8 cellular contexts compared by ENCODE assay signal in the genomic region with DNA sequence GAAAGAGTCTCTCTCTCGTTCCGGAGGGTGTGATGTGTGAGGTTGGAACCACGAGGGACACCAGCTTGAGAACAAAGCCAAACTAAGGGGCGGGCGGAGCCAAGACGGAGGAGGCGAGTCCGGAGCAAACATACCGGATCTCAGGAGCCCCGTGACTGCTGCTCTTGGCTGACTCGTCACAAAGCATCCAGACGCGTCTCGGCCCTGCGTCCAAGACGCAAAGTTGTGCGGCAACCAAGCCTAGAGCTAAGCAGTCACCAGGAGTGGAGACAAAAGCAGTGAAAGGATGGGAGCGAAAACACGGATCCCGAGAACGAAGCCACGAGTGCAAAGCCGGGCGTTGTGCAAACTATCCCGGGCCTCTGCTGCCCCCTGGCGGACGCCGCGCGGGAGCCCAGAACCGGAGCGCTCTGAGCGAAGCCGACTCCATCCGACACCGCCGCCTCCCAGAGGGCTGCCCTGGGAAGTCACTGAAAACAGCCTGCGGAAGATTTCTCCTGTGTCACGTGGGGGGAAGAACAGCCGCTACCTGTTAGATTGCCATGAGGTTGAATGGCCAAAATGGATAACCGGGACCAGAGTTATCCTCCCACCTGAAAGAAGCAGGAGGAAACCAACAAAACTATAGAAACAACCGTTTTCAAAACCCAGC. TPM values are rescaled to one million over a fixed set of nuclear protein-coding genes. Genes with fewer than 3 reads are reported as not detected.
DNase-seq lines count a peak whose midpoint lies in the region; ATAC-seq and TF ChIP-seq lines count a peak whose summit lies in the region.

No MANE protein-coding gene starts in this region.

- POLR2A ChIA-PET in PC-9 (lab: Charles Lee; ENCODE audit: unreplicated experiment) = no interaction called here

- peaks cover 61% of the 10 kb centered on the region for H3K27me3 Mint-ChIP-seq in Calu3 (ENCODE audit: unreplicated experiment)
- H3K27me3 Mint-ChIP-seq in activated T-helper 1 cell treated with anti-CD3 and anti-CD28 coated beads, Interleukin-12 subunit alpha, Interleukin-12 subunit beta, Interleukin-2, Interleukin-4 antibody, amounts not matched to agents 30 ng/mL and 10 ng/mL and 1 ng/mL, durations not matched to agents 14 hours and 24 hours and 36 hours (ENCODE audit: insufficient read depth) = peaks cover 51% of the 10 kb centered on the region
- H3K27me3 Mint-ChIP-seq in naive B cell = peaks cover 51 to 68% (median 67%) of the 10 kb centered on the region in 3 donors

- peak; percentile 93 for TF ChIP-seq CTCF in Calu3 (IDR thresholded peaks at IDR 0.05; ENCODE audit: unreplicated experiment)
- TF ChIP-seq CTCF in PC-9 (conservative IDR thresholded peaks at IDR 0.05) = peak; percentile 94

- peaks cover 30% of the 10 kb centered on the region for H3K27me3 ChIP-seq in HUES64 (ENCODE audit: insufficient read depth, low read length)
- peaks cover 45% of the 10 kb centered on the region for H3K27me3 ChIP-seq in PC-9 (ENCODE audit: insufficient read depth, low read depth)

- H3K4me1 ChIP-seq in HUES64 (ENCODE audit: insufficient read depth, low read length) (0 out of 2 replicates have a peak, but pooled peaks cover 4% of the 10 kb centered on the region), PC-9 (replicated peaks; ENCODE audit: insufficient read depth) (no peaks in the 10 kb centered on the region)

- H4K20me1 ChIP-seq in PC-9 (ENCODE audit: insufficient read depth) = no peaks in the 10 kb centered on the region

- H3K4me3 Mint-ChIP-seq in Calu3 (ENCODE audit: low read depth, unreplicated experiment) = peak overlapping the region; percentile 92
- H3K4me3 Mint-ChIP-seq in activated T-helper 1 cell treated with anti-CD3 and anti-CD28 coated beads, Interleukin-12 subunit alpha, Interleukin-12 subunit beta, Interleukin-2, Interleukin-4 antibody, amounts not matched to agents 30 ng/mL and 10 ng/mL and 1 ng/mL, durations not matched to agents 14 hours and 24 hours and 36 hours = peak overlapping the region; percentile 89
- peak overlapping the region; percentile 57 to 96 (median 89) for H3K4me3 Mint-ChIP-seq in naive B cell

- peaks cover 11% of the 10 kb centered on the region for H3K36me3 Mint-ChIP-seq in Calu3 (ENCODE audit: insufficient read depth, unreplicated experiment)
- no peaks in the 10 kb centered on the region for H3K36me3 Mint-ChIP-seq in activated T-helper 1 cell treated with anti-CD3 and anti-CD28 coated beads, Interleukin-12 subunit alpha, Interleukin-12 subunit beta, Interleukin-2, Interleukin-4 antibody, amounts not matched to agents 30 ng/mL and 10 ng/mL and 1 ng/mL, durations not matched to agents 14 hours and 24 hours and 36 hours (ENCODE audit: low read depth)
- no peaks in the 10 kb centered on the region for H3K36me3 Mint-ChIP-seq in naive B cell

- H3K36me3 ChIP-seq in HUES64 (ENCODE audit: insufficient read depth, low read length) (no peaks in the 10 kb centered on the region), PC-9 (ENCODE audit: low read depth) (no peaks in the 10 kb centered on the region)

- H3K79me2 ChIP-seq in PC-9 (ENCODE audit: low read depth) = no peaks in the 10 kb centered on the region

- H3K27ac Mint-ChIP-seq in Calu3 (ENCODE audit: unreplicated experiment) = peak overlapping the region; percentile 34
- H3K27ac Mint-ChIP-seq in activated T-helper 1 cell treated with anti-CD3 and anti-CD28 coated beads, Interleukin-12 subunit alpha, Interleukin-12 subunit beta, Interleukin-2, Interleukin-4 antibody, amounts not matched to agents 30 ng/mL and 10 ng/mL and 1 ng/mL, durations not matched to agents 14 hours and 24 hours and 36 hours = peak overlapping the region; percentile 54
- H3K27ac Mint-ChIP-seq in naive B cell = peak overlapping the region in 3 of 6 donors; percentile 69 to 95 (median 85)

- H3K4me2 ChIP-seq in PC-9 = peak overlapping the region; percentile 21

- H3K4me1 Mint-ChIP-seq in Calu3 (ENCODE audit: low read depth, unreplicated experiment) (peaks cover 35% of the 10 kb centered on the region), naive B cell (peaks cover 16 to 22% (median 16%) of the 10 kb centered on the region in 3 donors)
- peaks cover 17% of the 10 kb centered on the region for H3K4me1 Mint-ChIP-seq in activated T-helper 1 cell treated with anti-CD3 and anti-CD28 coated beads, Interleukin-12 subunit alpha, Interleukin-12 subunit beta, Interleukin-2, Interleukin-4 antibody, amounts not matched to agents 30 ng/mL and 10 ng/mL and 1 ng/mL, durations not matched to agents 14 hours and 24 hours and 36 hours (ENCODE audit: low read depth)

- peak overlapping the region; percentile 81 for H3K9ac ChIP-seq in HUES64 (ENCODE audit: low read depth, low read length)

- DNase-seq in Calu3 (peak; percentile 95), PC-9 (peak in 1 of 2 experiments; percentile 80), fibroblast of gingiva (ENCODE audit: low read depth) (peak; percentile 73), naive B cell (peak; percentile 71)
- DNase-seq in activated T-helper 1 cell treated with anti-CD3 and anti-CD28 coated beads, Interleukin-12 subunit alpha, Interleukin-12 subunit beta, Interleukin-2, Interleukin-4 antibody, amounts not matched to agents 30 ng/mL and 10 ng/mL and 1 ng/mL, durations not matched to agents 14 hours and 24 hours and 36 hours (ENCODE audit: low spot score) = peak; percentile 72
- peak; percentile 62 to 65 for DNase-seq in stimulated activated CD8-positive, alpha-beta memory T cell treated with anti-CD3 and anti-CD28 coated beads, Interleukin-7, amount 100 ng/mL, for 48 hours (ENCODE audit: extremely low read depth in 1 of 2, low read depth in 1 of 2)

- H3K27ac ChIP-seq in HUES64 (ENCODE audit: low read depth, low read length) (no peak overlapping the region), PC-9 (no peak overlapping the region)

- WGBS in HUES64 = 4% methylated on average over 42 of the region's 42 CpGs

- BruUV-seq in Calu3 (replicated peaks; lab: Mats Ljungman, UMichigan) (no TSS peak), PC-9 (replicated peaks; lab: Mats Ljungman, UMichigan) (no TSS peak)

- ATAC-seq in GM21515 (IDR thresholded peaks at IDR 0.05; ENCODE audit: unreplicated experiment) = peak; percentile 84
- peak; percentile 80 to 83 for ATAC-seq in naive B cell (ENCODE audit: low read depth in 2 of 2)

- CTCF ChIA-PET in Calu3 (lab: Charles Lee) = interaction anchor here (0.7 kb wide), 1 partner anchor 60 kb away, joined by 3 read pairs; no protein-coding TSS in a partner anchor
- CTCF ChIA-PET in PC-9 (lab: Charles Lee) = interaction anchor here (0.6 kb wide), 1 partner anchor 1031 kb away, joined by 5 read pairs; no protein-coding TSS in a partner anchor

- no peaks in the 10 kb centered on the region for H3K9me3 Mint-ChIP-seq in Calu3 (ENCODE audit: low read depth, unreplicated experiment)
- no peaks in the 10 kb centered on the region for H3K9me3 Mint-ChIP-seq in activated T-helper 1 cell treated with anti-CD3 and anti-CD28 coated beads, Interleukin-12 subunit alpha, Interleukin-12 subunit beta, Interleukin-2, Interleukin-4 antibody, amounts not matched to agents 30 ng/mL and 10 ng/mL and 1 ng/mL, durations not matched to agents 14 hours and 24 hours and 36 hours
- H3K9me3 Mint-ChIP-seq in naive B cell = no peaks in the 10 kb centered on the region

- no peak overlapping the region for H2AFZ ChIP-seq in PC-9

- H3F3A ChIP-seq in PC-9 (ENCODE audit: insufficient read depth, low read depth) = no peaks in the 10 kb centered on the region

- no peaks in the 10 kb centered on the region for H3K9me2 ChIP-seq in PC-9 (ENCODE audit: insufficient read depth)

- intact Hi-C loops in Calu3 (cut with micrococcal nuclease; ENCODE audit: unreplicated experiment) (loop anchor here (2.0 to 10.0 kb wide), 5 partner anchors 48 to 1194 kb away; a partner anchor contains a TSS), PC-9 (cut with micrococcal nuclease; ENCODE audit: unreplicated experiment) (loop anchor here (1.0 to 10.0 kb wide), 2 partner anchors 480 to 1193 kb away; a partner anchor contains a TSS)
- intact Hi-C loops in activated T-helper 1 cell treated with anti-CD3 and anti-CD28 coated beads, Interleukin-12 subunit alpha, Interleukin-12 subunit beta, Interleukin-2, Interleukin-4 antibody, amounts not matched to agents 30 ng/mL and 10 ng/mL and 1 ng/mL, durations not matched to agents 14 hours and 24 hours and 36 hours (cut with micrococcal nuclease) = loop anchor here (1.0 to 5.0 kb wide), 3 partner anchors 14 to 1193 kb away; a partner anchor contains a TSS

- H3K9me3 ChIP-seq in HUES64 (ENCODE audit: insufficient read depth, low read depth, low read length) (no peaks in the 10 kb centered on the region), PC-9 (ENCODE audit: insufficient read depth, low read depth) (peaks cover 5% of the 10 kb centered on the region; the same call in 1 of the 2 replicates)

- peak overlapping the region; percentile 61 for H3K4me3 ChIP-seq in HUES64 (ENCODE audit: low read length)
- H3K4me3 ChIP-seq in PC-9 = no peak overlapping the region

RNA-seq across cellular contexts. Expression of a gene that starts 46.4 kb away (rescaled TPM):
- total RNA-seq in Calu3 (2022) = not detected in 2 replicates
- polyA plus RNA-seq in HUES64 (2013, experiment 1 of 2) = 0.05 TPM
- not detected for polyA plus RNA-seq in HUES64 (2013, experiment 2 of 2)
- not detected in 2 replicates for total RNA-seq in PC-9 (2021)
- not detected in 2 replicates for total RNA-seq in activated T-helper 1 cell treated with anti-CD3 and anti-CD28 coated beads, Interleukin-12 subunit alpha, Interleukin-12 subunit beta, Interleukin-2, Interleukin-4 antibody, amounts not matched to agents 30 ng/mL and 10 ng/mL and 1 ng/mL, durations not matched to agents 14 hours and 24 hours and 36 hours
- polyA plus RNA-seq in naive B cell (ENCODE audit: low read depth in 6 of 6) = not detected
